Comparison of ENCODE assay signal across 18 cellular contexts in the genomic region with DNA sequence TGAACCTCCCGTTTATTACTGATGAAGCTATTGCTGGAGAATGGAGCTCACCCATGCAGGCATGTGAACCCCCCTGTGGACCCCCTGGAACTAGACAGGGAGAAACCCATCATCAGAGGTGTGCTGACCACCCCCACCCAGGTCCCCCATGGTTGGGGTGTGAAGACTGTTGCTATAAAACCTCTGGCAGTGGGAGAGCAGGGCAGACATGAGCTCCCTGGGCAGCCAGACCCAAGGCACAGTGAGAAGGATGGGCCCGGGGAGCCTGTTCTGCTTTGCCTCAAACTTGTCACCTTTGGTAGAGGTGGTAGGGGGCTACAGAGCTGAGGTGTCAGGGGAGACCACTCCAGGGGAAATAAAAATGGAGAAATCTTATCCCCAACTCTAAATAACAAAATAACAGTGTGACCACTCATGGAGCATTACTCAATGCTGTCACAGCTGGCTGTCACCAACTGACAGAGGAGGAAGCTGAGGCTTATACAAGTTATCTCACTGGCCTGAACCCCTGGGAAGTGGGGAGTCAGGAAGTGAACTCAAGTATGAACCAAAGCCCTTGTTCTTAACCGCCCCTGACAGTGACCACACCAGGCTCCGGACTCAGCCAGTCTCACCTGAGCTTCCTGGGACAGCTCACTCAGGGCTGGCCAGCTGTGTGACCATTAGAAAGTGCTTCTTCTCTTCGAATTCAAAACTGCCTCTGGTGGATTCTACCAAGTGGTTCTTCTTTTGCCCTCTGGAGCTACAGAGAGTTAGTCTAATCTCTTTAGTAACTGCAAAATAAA.
"Had no signal": no experiment of that assay in that cellular context is flagged by ENCODE, and none has a peak within 500 bp of the region (broad histone marks: within the 10 kb centered on the region; RNA-seq: fewer than 3 reads in every experiment).

No MANE protein-coding gene starts in this region.

- ATAC-seq: esophagus mucosa; heart left ventricle; naive thymus-derived CD4-positive, alpha-beta T cell; psoas muscle; sciatic nerve; stimulated activated naive B cell treated with anti-CD40 and anti-IgM and Interleukin-4, amounts not matched to agents 10 μg/mL and 1 μg/mL and 100 μg/mL, for 72 hours; stimulated activated naive CD8-positive, alpha-beta T cell treated with anti-CD3 and anti-CD28 coated beads, Interleukin-15, amount 100 ng/mL, for 72 hours had no signal

- H3K27ac Mint-ChIP-seq: naive thymus-derived CD4-positive, alpha-beta T cell; nephron progenitor cell; stimulated activated naive B cell treated with anti-CD40 and anti-IgM and Interleukin-4, amounts not matched to agents 10 μg/mL and 1 μg/mL and 100 μg/mL, for 72 hours; stimulated activated naive CD8-positive, alpha-beta T cell treated with anti-CD3 and anti-CD28 coated beads, Interleukin-15, amount 100 ng/mL, for 72 hours had no signal

- H3K9me3 Mint-ChIP-seq: stimulated activated naive CD8-positive, alpha-beta T cell treated with anti-CD3 and anti-CD28 coated beads, Interleukin-15, amount 100 ng/mL, for 72 hours had no signal

- H3K4me3 Mint-ChIP-seq: naive thymus-derived CD4-positive, alpha-beta T cell; nephron progenitor cell; stimulated activated naive B cell treated with anti-CD40 and anti-IgM and Interleukin-4, amounts not matched to agents 10 μg/mL and 1 μg/mL and 100 μg/mL, for 72 hours; stimulated activated naive CD8-positive, alpha-beta T cell treated with anti-CD3 and anti-CD28 coated beads, Interleukin-15, amount 100 ng/mL, for 72 hours had no signal

- DNase-seq: effector CD8-positive, alpha-beta T cell; heart left ventricle; hippocampal formation; kidney glomerular epithelial cell; mesendoderm; nephron progenitor cell; psoas muscle; retina; spleen; stimulated activated CD4-positive, alpha-beta T cell treated with anti-CD3 and anti-CD28 coated beads, Interleukin-15, amount 100 ng/mL, for 24 hours; stimulated activated CD4-positive, alpha-beta T cell treated with anti-CD3 and anti-CD28 coated beads, Interleukin-1b, Interleukin-23, amount 100 ng/mL, for 48 hours; stimulated activated CD4-positive, alpha-beta T cell treated with anti-CD3 and anti-CD28 coated beads, Interleukin-4, amount 100 ng/mL, for 4 hours; stimulated activated naive B cell treated with anti-CD40 and anti-IgM and Interleukin-4, amounts not matched to agents 10 μg/mL and 1 μg/mL and 100 μg/mL, for 72 hours; stimulated activated naive CD8-positive, alpha-beta T cell treated with anti-CD3 and anti-CD28 coated beads, Interleukin-15, amount 100 ng/mL, for 72 hours; testis had no signal

- H3K4me1 Mint-ChIP-seq: naive thymus-derived CD4-positive, alpha-beta T cell; nephron progenitor cell; stimulated activated naive B cell treated with anti-CD40 and anti-IgM and Interleukin-4, amounts not matched to agents 10 μg/mL and 1 μg/mL and 100 μg/mL, for 72 hours; stimulated activated naive CD8-positive, alpha-beta T cell treated with anti-CD3 and anti-CD28 coated beads, Interleukin-15, amount 100 ng/mL, for 72 hours had no signal

- H3K36me3 Mint-ChIP-seq: naive thymus-derived CD4-positive, alpha-beta T cell; stimulated activated naive B cell treated with anti-CD40 and anti-IgM and Interleukin-4, amounts not matched to agents 10 μg/mL and 1 μg/mL and 100 μg/mL, for 72 hours had no signal
